8 cellular contexts compared by ENCODE assay signal in the genomic region with DNA sequence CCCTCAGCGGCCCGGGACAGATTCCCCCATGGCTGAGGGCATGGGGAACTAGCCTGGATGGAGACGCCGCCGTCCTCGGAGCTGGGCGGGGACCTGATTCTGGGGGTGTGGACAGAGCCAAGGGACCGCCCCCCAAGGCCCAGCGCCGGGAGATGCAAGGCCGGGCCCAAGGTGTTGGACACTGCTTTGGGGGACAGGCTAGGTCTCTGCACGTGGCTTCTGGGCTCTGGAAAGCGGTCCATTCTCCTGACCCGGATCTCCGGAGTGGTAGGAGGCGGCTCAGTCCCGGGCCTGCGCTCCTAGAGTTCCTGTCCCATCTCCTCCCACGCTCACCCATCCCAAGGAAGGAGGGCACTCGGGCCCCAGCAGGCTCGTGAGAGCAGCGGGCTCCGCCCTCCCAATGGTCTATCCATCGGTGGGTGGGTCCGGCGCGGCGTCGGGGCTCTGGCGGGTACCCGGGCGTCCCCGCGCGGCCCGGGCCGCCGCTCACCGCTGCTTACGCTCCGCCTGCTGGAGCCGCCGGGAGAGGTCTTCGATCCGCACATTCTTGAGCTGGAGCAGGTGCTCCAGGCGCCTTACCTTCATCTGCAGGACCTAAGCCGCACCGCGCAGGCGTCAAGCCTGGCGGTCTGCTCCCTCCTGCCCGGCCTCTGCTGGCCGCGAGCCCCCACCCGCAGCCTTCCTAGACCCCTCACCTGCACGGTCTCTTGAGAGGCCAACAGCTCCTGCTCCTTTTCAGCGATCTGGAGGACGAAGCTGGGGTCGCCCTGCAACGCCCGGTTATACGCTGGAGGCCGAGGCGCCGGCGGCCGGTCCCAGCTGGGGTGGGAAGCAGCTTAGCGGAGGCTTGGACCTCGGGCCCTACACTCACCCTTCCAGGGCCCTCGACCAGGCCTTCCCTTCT. TPM values are rescaled to one million over a fixed set of nuclear protein-coding genes. Genes with fewer than 3 reads are reported as not detected.
A peak's percentile ranks its signal among the peaks of the same experiment; 100 is the strongest.
DNase-seq lines count a peak whose midpoint lies in the region; ATAC-seq, FAIRE-seq and TF ChIP-seq lines count a peak whose summit lies in the region.

No MANE protein-coding gene starts in this region.

- H4K8ac ChIP-seq in H1 (ENCODE audit: extremely low read depth, insufficient read depth, low read length): peak overlapping the region; percentile 80

- no peak for TF ChIP-seq RAD21 in H1 (IDR thresholded peaks at IDR 0.05 in 1 of 2, conservative IDR thresholded peaks at IDR 0.05 in 1 of 2; ENCODE audit: low read depth in 2 of 2, low read length in 2 of 2)

- H3K23ac ChIP-seq in H1 (ENCODE audit: insufficient read length): no peak overlapping the region

- H3K14ac ChIP-seq in H1 (ENCODE audit: insufficient read length): peak overlapping the region; percentile 67

- ATAC-seq in GM18502 (IDR thresholded peaks at IDR 0.05; ENCODE audit: poor library complexity, unreplicated experiment): no peak
- no peak for ATAC-seq in HG02884 (IDR thresholded peaks at IDR 0.05; ENCODE audit: unreplicated experiment)

- H3K36me3 ChIP-seq in BLaER1 treated with 17β-estradiol and CSF1 and Interleukin-3, amounts not matched to agents 10 nM and 100 nM: peaks cover 0 to 6% (median 0%) of the 10 kb centered on the region in 11 experiments; a peak in 2 of 22 replicates
- H3K36me3 ChIP-seq in H1 (ENCODE audit: control insufficient read depth in 2 of 4, insufficient read depth in 4 of 4, low read length in 3 of 4): no peaks in the 10 kb centered on the region
- H3K36me3 ChIP-seq in thymus (ENCODE audit: control insufficient read depth, insufficient read depth): no peaks in the 10 kb centered on the region

- FAIRE-seq in H1 (lab: Jason Lieb, UNC): no peak

- 3% methylated on average over 67 of the region's 70 CpGs; no CpG with 5 or more reads in 1 of the 2 experiments for WGBS in H1 (ENCODE audit: extremely low coverage in 1 of 2, insufficient coverage in 1 of 2, insufficient read length in 1 of 2, insufficient replicate concordance in 2 of 2, low coverage in 1 of 2, low lambda C conversion rate in 2 of 2, missing lambda C conversion rate in 1 of 2), 2 experiments
- 3% methylated on average over 70 of the region's 70 CpGs for WGBS in thymus

- TF ChIP-seq CTCF in HL-60 (IDR thresholded peaks at IDR 0.05; ENCODE audit: insufficient read depth, low read length) (no peak), WI38 (IDR thresholded peaks at IDR 0.05; ENCODE audit: low read depth, low read length) (no peak), H1 (IDR thresholded peaks at IDR 0.05; ENCODE audit: control extremely low read depth in 1 of 3, insufficient read depth in 1 of 3, low read depth in 1 of 3, low read length in 3 of 3) (peak in 2 of 3 experiments; percentile 0 to 3; a peak in 1 of 4 replicates)

- peak overlapping the region; percentile 81; the same call in 1 of the 2 replicates for H2BK15ac ChIP-seq in H1 (ENCODE audit: low read length)

- H2BK5ac ChIP-seq in H1 (ENCODE audit: low read depth, low read length): peak overlapping the region; percentile 47; the same call in 1 of the 2 replicates

- H3K4me2 ChIP-seq in BLaER1 treated with 17β-estradiol and CSF1 and Interleukin-3, amounts not matched to agents 10 nM and 100 nM: peak overlapping the region; percentile 56 to 91 (median 73)
- H3K4me2 ChIP-seq in H1 (ENCODE audit: insufficient read depth in 1 of 2, low read depth in 2 of 2, low read length in 2 of 2): peak overlapping the region; percentile 83 to 95

- no peak overlapping the region for H2BK120ac ChIP-seq in H1 (replicated peaks; ENCODE audit: low read depth, low read length)

- H3K27me3 ChIP-seq in BLaER1 treated with 17β-estradiol and CSF1 and Interleukin-3, amounts not matched to agents 10 nM and 100 nM: peaks cover 37 to 61% (median 56%) of the 10 kb centered on the region in 11 experiments
- peaks cover 29% of the 10 kb centered on the region for H3K27me3 ChIP-seq in HL-60 (ENCODE audit: insufficient read depth, poor library complexity, severe bottlenecking)
- peaks cover 0 to 30% (median 26%) of the 10 kb centered on the region in 4 experiments; a peak in 6 of 7 replicates for H3K27me3 ChIP-seq in H1 (replicated peaks in 1 of 4; ENCODE audit: control insufficient read depth in 3 of 4, extremely low read depth in 1 of 4, insufficient read depth in 3 of 4, low read length in 3 of 4)
- H3K27me3 ChIP-seq in mononuclear cell (ENCODE audit: insufficient read depth, low read length): peaks cover 14% of the 10 kb centered on the region
- peaks cover 30% of the 10 kb centered on the region for H3K27me3 ChIP-seq in thymus (ENCODE audit: control insufficient read depth, insufficient read depth)

- H2BK20ac ChIP-seq in H1 (ENCODE audit: low read length): no peak overlapping the region

- no peak overlapping the region for H3K4ac ChIP-seq in H1 (replicated peaks; ENCODE audit: insufficient read length, low read depth, low read length)

- CTCF ChIA-PET in H1 (lab: Charles Lee; ENCODE audit: partially characterized antibody): interaction anchor here (0.6 to 3.6 kb wide), 24 partner anchors 9 to 299 kb away, joined by 3 to 31 read pairs (median 4); partner anchors contain the start of genes ADISSP, AP5S1 and CENPB

- POLR2A ChIA-PET in H1 (lab: Charles Lee; ENCODE audit: partially characterized antibody): interaction anchor here (0.6 to 3.8 kb wide), 11 partner anchors 10 to 85 kb away, joined by 3 to 42 read pairs (median 3); partner anchors contain the start of gene ADISSP

- H4K5ac ChIP-seq in H1 (ENCODE audit: insufficient read length, low read depth, low read length): peak overlapping the region; percentile 26

- no peak overlapping the region for H3K27ac ChIP-seq in BLaER1 treated with 17β-estradiol and CSF1 and Interleukin-3, amounts not matched to agents 10 nM and 100 nM
- no peak overlapping the region for H3K27ac ChIP-seq in HL-60 (replicated peaks)
- H3K27ac ChIP-seq in H1 (ENCODE audit: low read depth, low read length): no peak overlapping the region
- no peak overlapping the region for H3K27ac ChIP-seq in thymus (ENCODE audit: low read depth)

- peak overlapping the region; percentile 88; the same call in 1 of the 2 replicates for H2AFZ ChIP-seq in H1 (ENCODE audit: low read length)

- DNase-seq in HL-60 (ENCODE audit: low read depth in 1 of 2, low spot score in 1 of 2) (no peak), H1 (ENCODE audit: low read depth in 1 of 2, low spot score in 2 of 2) (peak in 1 of 2 experiments; percentile 90)

- H4K20me1 ChIP-seq in BLaER1 treated with 17β-estradiol and CSF1 and Interleukin-3, amounts not matched to agents 10 nM and 100 nM: peaks cover 2 to 33% (median 21%) of the 10 kb centered on the region in 11 experiments; a peak in 20 of 22 replicates
- H4K20me1 ChIP-seq in H1 (replicated peaks in 1 of 2; ENCODE audit: control insufficient read depth in 1 of 2, insufficient read depth in 2 of 2, low read length in 2 of 2): no peaks in the 10 kb centered on the region

- H3K79me1 ChIP-seq in H1 (ENCODE audit: low read depth, low read length): no peaks in the 10 kb centered on the region

- peaks cover 0 to 28% (median 8%) of the 10 kb centered on the region in 11 experiments; a peak in 13 of 22 replicates for H3K9me3 ChIP-seq in BLaER1 treated with 17β-estradiol and CSF1 and Interleukin-3, amounts not matched to agents 10 nM and 100 nM (replicated peaks in 1 of 11)
- H3K9me3 ChIP-seq in H1 (ENCODE audit: insufficient read depth in 2 of 2, low read depth in 1 of 2, low read length in 1 of 2) (no peaks in the 10 kb centered on the region; a peak in 1 of 4 replicates), mononuclear cell (ENCODE audit: low read depth, low read length) (no peaks in the 10 kb centered on the region), thymus (ENCODE audit: control insufficient read depth) (no peaks in the 10 kb centered on the region)

- peak overlapping the region; percentile 50; the same call in 1 of the 2 replicates for H2BK12ac ChIP-seq in H1 (ENCODE audit: low read depth, low read length)

- no peaks in the 10 kb centered on the region for H3K79me2 ChIP-seq in H1 (ENCODE audit: control insufficient read depth in 1 of 2, insufficient read depth in 2 of 2, low read length in 2 of 2)

- peak overlapping the region in 9 of 10 experiments; percentile 27 to 64 (median 49); a peak in 17 of 20 replicates for H3K4me3 ChIP-seq in BLaER1 treated with 17β-estradiol and CSF1 and Interleukin-3, amounts not matched to agents 10 nM and 100 nM
- H3K4me3 ChIP-seq in HL-60 (replicated peaks; ENCODE audit: insufficient read depth, low read length): peak overlapping the region; percentile 43
- peak overlapping the region; percentile 43 for H3K4me3 ChIP-seq in WI38 (ENCODE audit: low read depth, low read length)
- peak overlapping the region; percentile 46 to 81 (median 62) for H3K4me3 ChIP-seq in H1 (ENCODE audit: extremely low read depth in 1 of 4, insufficient read depth in 2 of 4, low read depth in 3 of 4, low read length in 4 of 4)
- H3K4me3 ChIP-seq in mononuclear cell (ENCODE audit: low read length): peak overlapping the region; percentile 34
- peak overlapping the region; percentile 31 for H3K4me3 ChIP-seq in thymus (ENCODE audit: low read length)

- peak overlapping the region; percentile 90 for H3K18ac ChIP-seq in H1 (ENCODE audit: extremely low read depth, low read length)

- no peak; a peak in 1 of 3 replicates for TF ChIP-seq POLR2A in H1 (IDR thresholded peaks at IDR 0.05; ENCODE audit: control extremely low read depth in 1 of 2, low read depth in 2 of 2, low read length in 2 of 2)

- H3K9ac ChIP-seq in BLaER1 treated with 17β-estradiol and CSF1 and Interleukin-3, amounts not matched to agents 10 nM and 100 nM: peak overlapping the region in 5 of 11 experiments; percentile 22 to 64 (median 40); a peak in 6 of 22 replicates
- peak overlapping the region in 1 of 4 experiments; percentile 16; a peak in 1 of 7 replicates for H3K9ac ChIP-seq in H1 (replicated peaks in 1 of 4; ENCODE audit: extremely low read depth in 1 of 4, low read depth in 3 of 4, low read length in 3 of 4)

- H2AK5ac ChIP-seq in H1 (ENCODE audit: low read depth, low read length): no peak overlapping the region

- no peak for TF ChIP-seq EP300 in H1 (IDR thresholded peaks at IDR 0.05; ENCODE audit: borderline replicate concordance in 1 of 2, low read depth in 2 of 2, low read length in 2 of 2)

- H3K4me1 ChIP-seq in BLaER1 treated with 17β-estradiol and CSF1 and Interleukin-3, amounts not matched to agents 10 nM and 100 nM: peaks cover 19 to 44% (median 30%) of the 10 kb centered on the region in 10 experiments
- H3K4me1 ChIP-seq in H1 (replicated peaks in 1 of 4; ENCODE audit: control insufficient read depth in 3 of 4, insufficient read depth in 4 of 4, low read length in 3 of 4): peaks cover 0 to 11% (median 9%) of the 10 kb centered on the region in 4 experiments; a peak in 6 of 7 replicates
- H3K4me1 ChIP-seq in mononuclear cell (ENCODE audit: insufficient read depth, low read length): peaks cover 31% of the 10 kb centered on the region
- H3K4me1 ChIP-seq in thymus (ENCODE audit: control insufficient read depth, insufficient read depth, low read length): peaks cover 9% of the 10 kb centered on the region

- H4K91ac ChIP-seq in H1 (replicated peaks; ENCODE audit: insufficient read length, low read length): peak overlapping the region; percentile 70

- peaks cover 17% of the 10 kb centered on the region; the same call in 1 of the 2 replicates for H3K23me2 ChIP-seq in H1 (ENCODE audit: low read depth, low read length)

- peak overlapping the region; percentile 14 for H3K56ac ChIP-seq in H1 (replicated peaks; ENCODE audit: insufficient read length, low read depth, low read length)

RNA-seq across cellular contexts. Expression of gene SPEF1, which starts 3.3 kb away (rescaled TPM):
- total RNA-seq in H1 (2021; fragmentation: NEBNext Ultra II Directional; extraction: Animal tissue kit (Norgen Biotek cat#: 25700)): 0.65 and 0.71 TPM in 2 replicates
- polyA plus RNA-seq in H1 (2011; rRNA removed): 0.50 and 0.51 TPM in 2 replicates
- 0.78 TPM for polyA plus RNA-seq in H1 (2011; cell fraction: cytosol; rRNA removed)
- polyA plus RNA-seq in H1 (2011; cell fraction: nucleus; rRNA removed): 0.88 TPM
- polyA plus RNA-seq in H1 (2012, experiment 1 of 2): 0.56 to 0.80 TPM (median 0.68 TPM) in 4 replicates
- polyA plus RNA-seq in H1 (2012, experiment 2 of 2): 0.64 TPM
- 0.43 TPM for polyA plus RNA-seq in H1 (2013, experiment 1 of 2)
- polyA plus RNA-seq in H1 (2013, experiment 2 of 2): 0.37 TPM
- 0.37 TPM in 1 of 2 replicates, not detected in the other for polyA minus RNA-seq in H1 (2011; rRNA and poly(A)+ RNA removed)
- polyA minus RNA-seq in H1 (2011; cell fraction: cytosol; rRNA and poly(A)+ RNA removed): not detected
- 0.50 TPM for polyA minus RNA-seq in H1 (2011; cell fraction: nucleus; rRNA and poly(A)+ RNA removed)
- total RNA-seq in mononuclear cell: not detected
- polyA plus RNA-seq in thymus: 0.16 TPM

RNA-seq across cellular contexts. Expression of gene CENPB, which starts 8.6 kb away (rescaled TPM):
- total RNA-seq in H1 (2021; fragmentation: NEBNext Ultra II Directional; extraction: Animal tissue kit (Norgen Biotek cat#: 25700)): 51.6 and 52.8 TPM in 2 replicates
- polyA plus RNA-seq in H1 (2011; rRNA removed) (17.7 and 25.2 TPM in 2 replicates), thymus (36.2 TPM)
- polyA plus RNA-seq in H1 (2011; cell fraction: cytosol; rRNA removed): 27.2 TPM
- 20.7 TPM for polyA plus RNA-seq in H1 (2011; cell fraction: nucleus; rRNA removed)
- polyA plus RNA-seq in H1 (2012, experiment 1 of 2): 30.1 to 45.6 TPM (median 44.3 TPM) in 4 replicates
- polyA plus RNA-seq in H1 (2012, experiment 2 of 2): 37.2 TPM
- 25.0 TPM for polyA plus RNA-seq in H1 (2013, experiment 1 of 2)
- polyA plus RNA-seq in H1 (2013, experiment 2 of 2): 25.0 TPM
- 18.1 and 24.6 TPM in 2 replicates for polyA minus RNA-seq in H1 (2011; rRNA and poly(A)+ RNA removed)
- polyA minus RNA-seq in H1 (2011; cell fraction: cytosol; rRNA and poly(A)+ RNA removed): 29.3 TPM
- polyA minus RNA-seq in H1 (2011; cell fraction: nucleus; rRNA and poly(A)+ RNA removed): 17.5 TPM
- 45.5 TPM for total RNA-seq in mononuclear cell

RNA-seq across cellular contexts. Expression of gene ADISSP, which starts 10.4 kb away (rescaled TPM):
- total RNA-seq in H1 (2021; fragmentation: NEBNext Ultra II Directional; extraction: Animal tissue kit (Norgen Biotek cat#: 25700)): 111 and 117 TPM in 2 replicates
- polyA plus RNA-seq in H1 (2011; rRNA removed) (141 and 202 TPM in 2 replicates), thymus (21.4 TPM)
- polyA plus RNA-seq in H1 (2011; cell fraction: cytosol; rRNA removed): 101 TPM
- polyA plus RNA-seq in H1 (2011; cell fraction: nucleus; rRNA removed): 110 TPM
- 73.7 to 130 TPM (median 117 TPM) in 4 replicates for polyA plus RNA-seq in H1 (2012, experiment 1 of 2)
- 104 TPM for polyA plus RNA-seq in H1 (2012, experiment 2 of 2)
- 98.3 TPM for polyA plus RNA-seq in H1 (2013, experiment 1 of 2)
- 102 TPM for polyA plus RNA-seq in H1 (2013, experiment 2 of 2)
- 43.6 and 51.4 TPM in 2 replicates for polyA minus RNA-seq in H1 (2011; rRNA and poly(A)+ RNA removed)
- 71.0 TPM for polyA minus RNA-seq in H1 (2011; cell fraction: cytosol; rRNA and poly(A)+ RNA removed)
- 41.3 TPM for polyA minus RNA-seq in H1 (2011; cell fraction: nucleus; rRNA and poly(A)+ RNA removed)
- total RNA-seq in mononuclear cell: 15.5 TPM

RNA-seq across cellular contexts. Expression of gene CDC25B, which starts 18.1 kb away (rescaled TPM):
- total RNA-seq in H1 (2021; fragmentation: NEBNext Ultra II Directional; extraction: Animal tissue kit (Norgen Biotek cat#: 25700)): 30.3 and 31.2 TPM in 2 replicates
- 21.7 and 32.4 TPM in 2 replicates for polyA plus RNA-seq in H1 (2011; rRNA removed)
- polyA plus RNA-seq in H1 (2011; cell fraction: cytosol; rRNA removed): 21.8 TPM
- polyA plus RNA-seq in H1 (2011; cell fraction: nucleus; rRNA removed): 69.1 TPM
- polyA plus RNA-seq in H1 (2012, experiment 1 of 2): 28.3 to 33.6 TPM (median 29.7 TPM) in 4 replicates
- polyA plus RNA-seq in H1 (2012, experiment 2 of 2): 28.7 TPM
- 18.1 TPM for polyA plus RNA-seq in H1 (2013, experiment 1 of 2)
- 16.5 TPM for polyA plus RNA-seq in H1 (2013, experiment 2 of 2)
- 12.9 and 21.6 TPM in 2 replicates for polyA minus RNA-seq in H1 (2011; rRNA and poly(A)+ RNA removed)
- polyA minus RNA-seq in H1 (2011; cell fraction: cytosol; rRNA and poly(A)+ RNA removed): 19.9 TPM
- 16.8 TPM for polyA minus RNA-seq in H1 (2011; cell fraction: nucleus; rRNA and poly(A)+ RNA removed)
- total RNA-seq in mononuclear cell: 25.2 TPM
- polyA plus RNA-seq in thymus: 56.4 TPM

RNA-seq across cellular contexts. Expression of gene AP5S1, which starts 42.4 kb away (rescaled TPM):
- total RNA-seq in H1 (2021; fragmentation: NEBNext Ultra II Directional; extraction: Animal tissue kit (Norgen Biotek cat#: 25700)): 3.4 and 3.7 TPM in 2 replicates
- 3.3 and 4.0 TPM in 2 replicates for polyA plus RNA-seq in H1 (2011; rRNA removed)
- 3.0 TPM for polyA plus RNA-seq in H1 (2011; cell fraction: cytosol; rRNA removed)
- 3.1 TPM for polyA plus RNA-seq in H1 (2011; cell fraction: nucleus; rRNA removed)
- 3.0 to 4.2 TPM (median 3.7 TPM) in 4 replicates for polyA plus RNA-seq in H1 (2012, experiment 1 of 2)
- 2.7 TPM for polyA plus RNA-seq in H1 (2012, experiment 2 of 2)
- 1.9 TPM for polyA plus RNA-seq in H1 (2013, experiment 1 of 2)
- 1.6 TPM for polyA plus RNA-seq in H1 (2013, experiment 2 of 2)
- polyA minus RNA-seq in H1 (2011; rRNA and poly(A)+ RNA removed): 2.3 and 4.1 TPM in 2 replicates
- polyA minus RNA-seq in H1 (2011; cell fraction: cytosol; rRNA and poly(A)+ RNA removed): 3.4 TPM
- polyA minus RNA-seq in H1 (2011; cell fraction: nucleus; rRNA and poly(A)+ RNA removed): 3.4 TPM
- 3.9 TPM for total RNA-seq in mononuclear cell
- 8.4 TPM for polyA plus RNA-seq in thymus

Comparison
In these comparisons a context has a peak if more than half of its experiments do, and no peak if none do; other contexts are left out.
1. CTCF ChIP-seq: peak in H1 (2 of 3); none in HL-60 (single experiment) and WI38 (single experiment).
2. Peak in every context shown above with its lines, with median percentiles within 50 percentile points of each other: H3K4me3 ChIP-seq.